ENCODE assay signal across 14 cellular contexts in genomic region chr2:150141241-150142001, GRCh38.
DNase-seq lines count a peak whose midpoint lies in the region; ATAC-seq and TF ChIP-seq lines count a peak whose summit lies in the region.
"Had no signal": no experiment of that assay in that cellular context is flagged by ENCODE, and none has a peak within 500 bp of the region (broad histone marks: within the 10 kb centered on the region; RNA-seq: fewer than 3 reads in every experiment).

No MANE protein-coding gene starts in this region.

- no TSS peak for BruUV-seq in Panc1 (replicated peaks; lab: Mats Ljungman, UMichigan)

- H3K4me2 ChIP-seq in BLaER1 treated with 17β-estradiol and CSF1 and Interleukin-3, amounts not matched to agents 10 nM and 100 nM = peak overlapping the region; percentile 31 to 83 (median 61); a peak in 21 of 22 replicates

- H3K27ac ChIP-seq in BLaER1 treated with 17β-estradiol and CSF1 and Interleukin-3, amounts not matched to agents 10 nM and 100 nM = peak overlapping the region in 4 of 11 experiments; percentile 58 to 91 (median 66); a peak in 9 of 22 replicates
- H3K27ac ChIP-seq in Panc1 (ENCODE audit: low read length) = peak overlapping the region; percentile 59; the same call in 1 of the 2 replicates

- peak overlapping the region in 2 of 10 experiments; percentile 19 to 32; a peak in 2 of 20 replicates for H3K4me3 ChIP-seq in BLaER1 treated with 17β-estradiol and CSF1 and Interleukin-3, amounts not matched to agents 10 nM and 100 nM
- H3K4me3 ChIP-seq in Panc1 (ENCODE audit: low read depth in 2 of 2, low read length in 2 of 2) (no peak overlapping the region), fibroblast of pulmonary artery (replicated peaks; ENCODE audit: low read depth, low read length) (no peak overlapping the region)

- peak overlapping the region; percentile 96 for H3K27ac Mint-ChIP-seq in HFFc6
- H3K27ac Mint-ChIP-seq: activated CD4-positive, alpha-beta T cell treated with anti-CD3 and anti-CD28 coated beads, Interleukin-2, amount 10 ng/mL, durations not matched to agents 24 days and 14 days; activated T-helper 2 cell treated with anti-CD3 and anti-CD28 coated beads, Interferon-gamma antibody, Interleukin-2, Interleukin-4, amounts not matched to agents 10 μg/mL and 5 μg/mL and 100 μg/mL, durations not matched to agents 14 hours and 24 hours and 36 hours; CD14-positive monocyte; naive thymus-derived CD8-positive, alpha-beta T cell had no signal

- peaks cover 0 to 6% (median 0%) of the 10 kb centered on the region in 11 experiments; a peak in 2 of 22 replicates for H3K36me3 ChIP-seq in BLaER1 treated with 17β-estradiol and CSF1 and Interleukin-3, amounts not matched to agents 10 nM and 100 nM
- H3K36me3 ChIP-seq in Panc1 (ENCODE audit: control insufficient read depth, insufficient read depth, low read length) = no peaks in the 10 kb centered on the region

- no peak for TF ChIP-seq CTCF in HFFc6 (IDR thresholded peaks at IDR 0.05)
- no peak for TF ChIP-seq CTCF in Panc1 (IDR thresholded peaks at IDR 0.05)
- no peak for TF ChIP-seq CTCF in fibroblast of pulmonary artery (IDR thresholded peaks at IDR 0.05; ENCODE audit: low read length, missing control alignments)

- intact Hi-C loops in Panc1 (cut with micrococcal nuclease; ENCODE audit: unreplicated experiment) = no loop called here

- H3K9me3 ChIP-seq in BLaER1 treated with 17β-estradiol and CSF1 and Interleukin-3, amounts not matched to agents 10 nM and 100 nM (replicated peaks in 1 of 11) = peaks cover 14 to 39% (median 30%) of the 10 kb centered on the region in 11 experiments
- no peaks in the 10 kb centered on the region; the same call in 1 of the 2 replicates for H3K9me3 ChIP-seq in Panc1 (ENCODE audit: control insufficient read depth, insufficient read depth, low read depth, low read length)

- peak overlapping the region; percentile 57 for H3K4me3 Mint-ChIP-seq in HFFc6
- H3K4me3 Mint-ChIP-seq: activated CD4-positive, alpha-beta T cell treated with anti-CD3 and anti-CD28 coated beads, Interleukin-2, amount 10 ng/mL, durations not matched to agents 24 days and 14 days; CD14-positive monocyte; naive thymus-derived CD8-positive, alpha-beta T cell had no signal

- peaks cover 12 to 86% (median 59%) of the 10 kb centered on the region in 10 experiments for H3K4me1 ChIP-seq in BLaER1 treated with 17β-estradiol and CSF1 and Interleukin-3, amounts not matched to agents 10 nM and 100 nM
- peaks cover 2% of the 10 kb centered on the region for H3K4me1 ChIP-seq in Panc1 (ENCODE audit: control insufficient read depth, insufficient read depth, low read length)

- peaks cover 0 to 73% (median 0%) of the 10 kb centered on the region in 11 experiments; a peak in 6 of 22 replicates for H3K27me3 ChIP-seq in BLaER1 treated with 17β-estradiol and CSF1 and Interleukin-3, amounts not matched to agents 10 nM and 100 nM
- H3K27me3 ChIP-seq in Panc1 (ENCODE audit: control insufficient read depth, insufficient read depth, low read length) = no peaks in the 10 kb centered on the region

- CTCF ChIA-PET in Panc1 (lab: Charles Lee) = interaction anchor here (0.7 kb wide), 1 partner anchor 281 kb away, joined by 6 read pairs; no protein-coding TSS in a partner anchor

- DNase-seq in HFFc6 (peak; percentile 32), Panc1 (ENCODE audit: low read depth, low spot score) (no peak), fibroblast of pulmonary artery (ENCODE audit: low read depth) (peak; percentile 34), NCI-H128 (lab: John Stamatoyannopoulos, UW; ENCODE audit: unreplicated experiment) (no peak)
- DNase-seq in activated naive CD4-positive, alpha-beta T cell treated with anti-CD3 and anti-CD28 coated beads, Interleukin-2, amount 50 U/mL, for 16 hours = no peak
- DNase-seq: activated CD4-positive, alpha-beta T cell treated with anti-CD3 and anti-CD28 coated beads, Interleukin-2, amount 10 ng/mL, durations not matched to agents 24 days and 14 days; effector CD8-positive, alpha-beta T cell; naive thymus-derived CD8-positive, alpha-beta T cell; substantia nigra had no signal

- H3K9ac ChIP-seq in BLaER1 treated with 17β-estradiol and CSF1 and Interleukin-3, amounts not matched to agents 10 nM and 100 nM = peak overlapping the region in 3 of 11 experiments; percentile 1 to 77 (median 42); a peak in 4 of 22 replicates

- ATAC-seq in Panc1 = peak; percentile 69
- ATAC-seq in HG02973 (IDR thresholded peaks at IDR 0.05; ENCODE audit: unreplicated experiment) = no peak
- ATAC-seq in HG02885 (IDR thresholded peaks at IDR 0.05; ENCODE audit: poor library complexity, unreplicated experiment) = no peak
- ATAC-seq: naive thymus-derived CD8-positive, alpha-beta T cell had no signal

- in situ Hi-C loops in Panc1 (cut with HindIII; ENCODE audit: low pct_unique_long_range_greater_than_20kb, low sequenced_read_pairs) = no loop called here

- peaks cover 99% of the 10 kb centered on the region for H3K4me1 Mint-ChIP-seq in HFFc6 (ENCODE audit: low read depth)
- H3K4me1 Mint-ChIP-seq: activated CD4-positive, alpha-beta T cell treated with anti-CD3 and anti-CD28 coated beads, Interleukin-2, amount 10 ng/mL, durations not matched to agents 24 days and 14 days; CD14-positive monocyte; naive thymus-derived CD8-positive, alpha-beta T cell had no signal

- peaks cover 14% of the 10 kb centered on the region for H3K9me3 Mint-ChIP-seq in HFFc6
- H3K9me3 Mint-ChIP-seq: activated T-helper 2 cell treated with anti-CD3 and anti-CD28 coated beads, Interferon-gamma antibody, Interleukin-2, Interleukin-4, amounts not matched to agents 10 μg/mL and 5 μg/mL and 100 μg/mL, durations not matched to agents 14 hours and 24 hours and 36 hours had no signal

- H3K27me3 Mint-ChIP-seq in HFFc6 (ENCODE audit: insufficient read depth) = no peaks in the 10 kb centered on the region; the same call in 1 of the 2 replicates
- H3K27me3 Mint-ChIP-seq: activated CD4-positive, alpha-beta T cell treated with anti-CD3 and anti-CD28 coated beads, Interleukin-2, amount 10 ng/mL, durations not matched to agents 24 days and 14 days had no signal

- no peaks in the 10 kb centered on the region for H4K20me1 ChIP-seq in BLaER1 treated with 17β-estradiol and CSF1 and Interleukin-3, amounts not matched to agents 10 nM and 100 nM

- H3K36me3 Mint-ChIP-seq in HFFc6 (ENCODE audit: low read depth) = peaks cover 14% of the 10 kb centered on the region
- H3K36me3 Mint-ChIP-seq: CD14-positive monocyte had no signal

- POLR2A ChIA-PET in Panc1 (lab: Charles Lee) = interaction anchor here (0.6 kb wide), 1 partner anchor 26 kb away, joined by 10 read pairs; no protein-coding TSS in a partner anchor

Comparison
In these comparisons a context has a peak if more than half of its experiments do, and no peak if none do; other contexts are left out.
1. DNase-seq: peak in HFFc6 (single experiment) and fibroblast of pulmonary artery (single experiment); none in Panc1 (single experiment), NCI-H128 (single experiment) and activated naive CD4-positive, alpha-beta T cell treated with anti-CD3 and anti-CD28 coated beads, Interleukin-2, amount 50 U/mL, for 16 hours (single experiment).